ENCODE assay signal across 8 cellular contexts in the genomic region with DNA sequence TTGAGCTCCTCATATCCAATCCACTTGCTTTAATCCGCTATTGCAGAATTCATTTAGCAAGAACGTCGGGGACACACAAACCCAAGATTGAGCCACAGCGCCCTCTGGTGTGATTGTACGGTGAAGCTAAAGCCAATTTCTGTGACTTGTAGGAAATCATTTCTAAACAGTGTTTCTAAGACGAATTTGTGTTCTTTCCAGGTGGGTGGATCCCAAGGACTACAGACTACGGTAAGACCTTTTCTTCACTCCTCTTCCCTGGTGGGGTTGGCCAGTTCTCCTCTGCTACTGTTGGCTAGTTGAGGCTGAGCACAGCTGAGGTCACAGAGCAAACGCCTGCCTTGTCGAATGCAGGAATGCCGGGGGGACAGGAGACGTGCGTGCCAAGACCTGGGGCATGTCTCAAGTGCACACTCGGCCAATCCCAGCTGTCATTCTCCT. TPM values are rescaled to one million over a fixed set of nuclear protein-coding genes. Genes with fewer than 3 reads are reported as not detected.
DNase-seq lines count a peak whose midpoint lies in the region; ATAC-seq and TF ChIP-seq lines count a peak whose summit lies in the region.

No MANE protein-coding gene starts in this region.

- TF ChIP-seq CTCF in choroid plexus epithelial cell (conservative IDR thresholded peaks at IDR 0.05; ENCODE audit: low read depth, low read length) = peak; percentile 94

- H3K4me3 ChIP-seq in choroid plexus epithelial cell (ENCODE audit: low read depth, low read length) = no peak overlapping the region

- DNase-seq in SIG-M5 treated with dmso at 0.1 percent for 504 hours (lab: John Stamatoyannopoulos, UW; ENCODE audit: unreplicated experiment) (peak; percentile 39), SIG-M5 (lab: John Stamatoyannopoulos, UW) (no peak), NCI-H2196 (lab: John Stamatoyannopoulos, UW; ENCODE audit: unreplicated experiment) (peak; percentile 72), choroid plexus epithelial cell (ENCODE audit: low read depth) (peak; percentile 93), left lobe of liver (ENCODE audit: low spot score) (peak; percentile 78)
- peak; percentile 64 for DNase-seq in activated CD4-positive, CD25-positive, alpha-beta regulatory T cell treated with anti-CD3 and anti-CD28 coated beads, Interleukin-2, amount 50 U/mL, for 72 hours
- DNase-seq in stimulated activated CD4-positive, alpha-beta T cell treated with anti-CD3 and anti-CD28 coated beads, Interleukin-4, amount 100 ng/mL, for 1 hour = peak; percentile 71

- ATAC-seq in left lobe of liver (peak; percentile 95), GM19463 (IDR thresholded peaks at IDR 0.05; ENCODE audit: unreplicated experiment) (no peak)

RNA-seq across cellular contexts. Expression of gene DMBT1, which starts 5.2 kb away (rescaled TPM):
- 0.15 TPM for total RNA-seq in left lobe of liver
